ENCODE assay signal across 13 cellular contexts in genomic region chr5:135999396-136000139, GRCh38. TPM values are rescaled to one million over a fixed set of nuclear protein-coding genes. Genes with fewer than 3 reads are reported as not detected.
DNase-seq lines count a peak whose midpoint lies in the region; FAIRE-seq and TF ChIP-seq lines count a peak whose summit lies in the region.
"Had no signal": no experiment of that assay in that cellular context is flagged by ENCODE, and none has a peak within 500 bp of the region (broad histone marks: within the 10 kb centered on the region; RNA-seq: fewer than 3 reads in every experiment).

No MANE protein-coding gene starts in this region.

- no peak overlapping the region for H3K9ac ChIP-seq in mesenchymal stem cell (ENCODE audit: low read length)

- intact Hi-C loops in CD14-positive monocyte (cut with micrococcal nuclease) (loop anchor here in 1 of 2 donors (5.0 kb wide), 1 partner anchor 33 kb away; no protein-coding TSS in a partner anchor), lower leg skin (cut with DNase I; ENCODE audit: low total_unique reads) (no loop called here)
- intact Hi-C loops in activated CD4-positive, alpha-beta memory T cell treated with anti-CD3 and anti-CD28 coated beads for 36 hours (cut with micrococcal nuclease), result no loop called here

- 23% methylated on average over 6 of the region's 8 CpGs for WGBS in mesenchymal stem cell
- WGBS in lower leg skin, 2 donors, result 75 to 82% methylated on average over 8 of the region's 8 CpGs

- no peak for FAIRE-seq in bronchial epithelial cell (lab: Jason Lieb, UNC)

- no peak overlapping the region for H3K23ac ChIP-seq in mesenchymal stem cell (ENCODE audit: low read length in 2 of 2)

- no peak overlapping the region for H2BK5ac ChIP-seq in mesenchymal stem cell (ENCODE audit: low read depth, low read length, poor library complexity, severe bottlenecking)

- H2AFZ ChIP-seq in mesenchymal stem cell (ENCODE audit: low read depth, low read length), result no peak overlapping the region

- H3K36me3 ChIP-seq in bronchial epithelial cell (ENCODE audit: control insufficient read depth, insufficient read depth, low read length), result no peaks in the 10 kb centered on the region
- H3K36me3 ChIP-seq in mesenchymal stem cell (ENCODE audit: control insufficient read depth in 1 of 2, insufficient read depth in 2 of 2, low read depth in 1 of 2, low read length in 2 of 2), result no peaks in the 10 kb centered on the region
- H3K36me3 ChIP-seq: HAP-1 had no signal

- H3K27me3 Mint-ChIP-seq in CD14-positive monocyte (ENCODE audit: low read depth in 3 of 3), result peaks cover 3 to 16% (median 6%) of the 10 kb centered on the region in 3 donors
- no peaks in the 10 kb centered on the region for H3K27me3 Mint-ChIP-seq in activated CD4-positive, alpha-beta memory T cell treated with anti-CD3 and anti-CD28 coated beads for 36 hours
- H3K27me3 Mint-ChIP-seq: activated CD4-positive, alpha-beta T cell treated with anti-CD3 and anti-CD28 coated beads, Interleukin-2, amount 10 ng/mL, durations not matched to agents 7 days and 5 days had no signal

- TF ChIP-seq POLR2A in erythroblast (IDR thresholded peaks at IDR 0.05; ENCODE audit: low read length) (no peak), lower leg skin (IDR thresholded peaks at IDR 0.05) (no peak)

- peak overlapping the region; percentile 93 to 97 (median 96) for H3K27ac Mint-ChIP-seq in CD14-positive monocyte
- no peak overlapping the region for H3K27ac Mint-ChIP-seq in activated CD4-positive, alpha-beta memory T cell treated with anti-CD3 and anti-CD28 coated beads for 36 hours
- H3K27ac Mint-ChIP-seq: activated CD4-positive, alpha-beta T cell treated with anti-CD3 and anti-CD28 coated beads, Interleukin-2, amount 10 ng/mL, durations not matched to agents 7 days and 5 days; activated naive CD8-positive, alpha-beta T cell had no signal

- peak overlapping the region; percentile 56 to 78 for H2BK12ac ChIP-seq in mesenchymal stem cell (ENCODE audit: low read length in 2 of 2)

- H3K27me3 ChIP-seq in bronchial epithelial cell (ENCODE audit: control insufficient read depth, insufficient read depth, low read length), result no peaks in the 10 kb centered on the region
- no peaks in the 10 kb centered on the region for H3K27me3 ChIP-seq in mesenchymal stem cell (ENCODE audit: control insufficient read depth in 1 of 2, insufficient read depth in 1 of 2, low read length in 2 of 2)

- peaks cover 0 to 3% of the 10 kb centered on the region in 2 donors for H3K36me3 Mint-ChIP-seq in CD14-positive monocyte
- H3K36me3 Mint-ChIP-seq in activated CD4-positive, alpha-beta memory T cell treated with anti-CD3 and anti-CD28 coated beads for 36 hours, result no peaks in the 10 kb centered on the region
- H3K36me3 Mint-ChIP-seq: activated naive CD8-positive, alpha-beta T cell; CD4-positive, alpha-beta memory T cell had no signal

- H2BK15ac ChIP-seq in mesenchymal stem cell (ENCODE audit: low read depth, poor library complexity, severe bottlenecking), result no peak overlapping the region

- POLR2A ChIA-PET in activated CD4-positive, alpha-beta memory T cell treated with anti-CD3 and anti-CD28 coated beads for 36 hours (lab: Charles Lee), result no interaction called here

- no peak overlapping the region for H3K27ac ChIP-seq in mesenchymal stem cell (ENCODE audit: low read length, poor library complexity, severe bottlenecking)

- H3K4me2 ChIP-seq in mesenchymal stem cell (ENCODE audit: low read length, poor library complexity, severe bottlenecking), result no peak overlapping the region

- no peak for TF ChIP-seq CTCF in CD14-positive monocyte (IDR thresholded peaks at IDR 0.05)
- TF ChIP-seq CTCF in bronchial epithelial cell (IDR thresholded peaks at IDR 0.05; ENCODE audit: insufficient read depth, low read length, severe bottlenecking), result no peak
- TF ChIP-seq CTCF in lower leg skin (IDR thresholded peaks at IDR 0.05), result no peak

- H3K4me1 ChIP-seq in mesenchymal stem cell (ENCODE audit: control insufficient read depth, insufficient read depth, low read depth, low read length), result peaks cover 14% of the 10 kb centered on the region
- H3K4me1 ChIP-seq: HAP-1 had no signal

- H3K4me1 Mint-ChIP-seq in CD14-positive monocyte, result peaks cover 61% of the 10 kb centered on the region
- no peaks in the 10 kb centered on the region for H3K4me1 Mint-ChIP-seq in activated CD4-positive, alpha-beta memory T cell treated with anti-CD3 and anti-CD28 coated beads for 36 hours (ENCODE audit: low read depth)
- H3K4me1 Mint-ChIP-seq: activated CD4-positive, alpha-beta T cell treated with anti-CD3 and anti-CD28 coated beads, Interleukin-2, amount 10 ng/mL, durations not matched to agents 7 days and 5 days; CD4-positive, alpha-beta memory T cell had no signal

- DNase-seq in CD14-positive monocyte (ENCODE audit: low spot score) (peak; percentile 84), NOMO-1 treated with DMSO at 0.1 percent for 48 hours (lab: John Stamatoyannopoulos, UW; ENCODE audit: unreplicated experiment) (peak; percentile 81), bronchial epithelial cell (ENCODE audit: low read depth) (peak; percentile 85), mesenchymal stem cell (peak; percentile 92), NCI-H1417 (lab: John Stamatoyannopoulos, UW) (no peak), erythroblast (lab: John Stamatoyannopoulos, UW) (no peak), lower leg skin (ENCODE audit: low spot score in 2 of 2) (no peak)
- DNase-seq in activated CD4-positive, alpha-beta memory T cell treated with anti-CD3 and anti-CD28 coated beads for 36 hours, result no peak
- DNase-seq: activated CD4-positive, alpha-beta T cell treated with anti-CD3 and anti-CD28 coated beads, Interleukin-2, amount 10 ng/mL, durations not matched to agents 7 days and 5 days; CD4-positive, alpha-beta memory T cell had no signal

- no peak overlapping the region for H3K14ac ChIP-seq in mesenchymal stem cell (ENCODE audit: low read length in 2 of 2)

- peak overlapping the region; percentile 85 for H2BK120ac ChIP-seq in mesenchymal stem cell (ENCODE audit: low read depth, low read length)

- CTCF ChIA-PET in activated CD4-positive, alpha-beta memory T cell treated with anti-CD3 and anti-CD28 coated beads for 36 hours (lab: Charles Lee), result no interaction called here

- peak overlapping the region in 1 of 2 donors; percentile 60 for H3K4me3 Mint-ChIP-seq in CD14-positive monocyte
- H3K4me3 Mint-ChIP-seq in activated CD4-positive, alpha-beta memory T cell treated with anti-CD3 and anti-CD28 coated beads for 36 hours, result no peak overlapping the region
- H3K4me3 Mint-ChIP-seq: activated CD4-positive, alpha-beta T cell treated with anti-CD3 and anti-CD28 coated beads, Interleukin-2, amount 10 ng/mL, durations not matched to agents 7 days and 5 days; activated naive CD8-positive, alpha-beta T cell; CD4-positive, alpha-beta memory T cell had no signal

- H3K9me3 ChIP-seq in mesenchymal stem cell (ENCODE audit: control insufficient read depth, low read length), result no peaks in the 10 kb centered on the region
- H3K9me3 ChIP-seq: HAP-1 had no signal

- H2AK5ac ChIP-seq in mesenchymal stem cell (ENCODE audit: low read length, severe bottlenecking), result no peak overlapping the region

- peak overlapping the region; percentile 87 to 88 for H3K18ac ChIP-seq in mesenchymal stem cell (ENCODE audit: low read depth in 1 of 2, low read length in 2 of 2)

- no peaks in the 10 kb centered on the region for H3K79me1 ChIP-seq in mesenchymal stem cell (replicated peaks; ENCODE audit: low read length, poor library complexity, severe bottlenecking)

- peak overlapping the region; percentile 71 for H4K8ac ChIP-seq in mesenchymal stem cell (ENCODE audit: low read length)

- peak overlapping the region in 1 of 2 experiments; percentile 59 for H3K4ac ChIP-seq in mesenchymal stem cell (ENCODE audit: low read depth in 1 of 2, low read length in 2 of 2)

- H3K9me3 Mint-ChIP-seq in CD14-positive monocyte, result no peaks in the 10 kb centered on the region
- no peaks in the 10 kb centered on the region for H3K9me3 Mint-ChIP-seq in activated CD4-positive, alpha-beta memory T cell treated with anti-CD3 and anti-CD28 coated beads for 36 hours
- H3K9me3 Mint-ChIP-seq: activated CD4-positive, alpha-beta T cell treated with anti-CD3 and anti-CD28 coated beads, Interleukin-2, amount 10 ng/mL, durations not matched to agents 7 days and 5 days had no signal

- H4K91ac ChIP-seq in mesenchymal stem cell (ENCODE audit: low read length), result peak overlapping the region; percentile 74

- H3K4me3 ChIP-seq in bronchial epithelial cell (ENCODE audit: low read depth, low read length), result no peak overlapping the region
- H3K4me3 ChIP-seq in mesenchymal stem cell (ENCODE audit: insufficient read depth in 1 of 2, low read depth in 1 of 2, low read length in 2 of 2), result no peak overlapping the region
- H3K4me3 ChIP-seq in lower leg skin (ENCODE audit: low read depth, poor library complexity, severe bottlenecking), result no peak overlapping the region
- H3K4me3 ChIP-seq: HAP-1 had no signal

RNA-seq across cellular contexts. Expression of gene TGFBI, which starts 29.2 kb away (rescaled TPM):
- polyA plus RNA-seq in CD14-positive monocyte, result 100 to 1,000 TPM; 480 to 653 TPM
- total RNA-seq in bronchial epithelial cell, result 211 and 218 TPM in 2 replicates
- 1,930 TPM for polyA plus RNA-seq in mesenchymal stem cell (2013, experiment 1 of 2)
- 1,910 TPM for polyA plus RNA-seq in mesenchymal stem cell (2013, experiment 2 of 2)
- total RNA-seq in activated CD4-positive, alpha-beta memory T cell treated with anti-CD3 and anti-CD28 coated beads for 36 hours, result under 1 TPM; 0.58 to 0.97 TPM
- total RNA-seq in lower leg skin, result 100 to 1,000 TPM; 312 to 829 (median 484) TPM

RNA-seq across cellular contexts. Expression of gene LECT2, which starts 44.8 kb away (rescaled TPM):
- not detected for polyA plus RNA-seq in CD14-positive monocyte
- total RNA-seq in bronchial epithelial cell (not detected in 2 replicates), lower leg skin (not detected)
- polyA plus RNA-seq in mesenchymal stem cell (2013, experiment 1 of 2), result not detected
- polyA plus RNA-seq in mesenchymal stem cell (2013, experiment 2 of 2), result 0.08 TPM
- total RNA-seq in activated CD4-positive, alpha-beta memory T cell treated with anti-CD3 and anti-CD28 coated beads for 36 hours, result not detected
- total RNA-seq: activated CD4-positive, alpha-beta T cell treated with anti-CD3 and anti-CD28 coated beads, Interleukin-2, amount 10 ng/mL, durations not matched to agents 7 days and 5 days; CD4-positive, alpha-beta memory T cell had no signal
- polyA plus RNA-seq: CD4-positive, alpha-beta memory T cell; esophagus had no signal

Comparison
In these comparisons a context has a peak if more than half of its experiments do, and no peak if none do; other contexts are left out.
1. DNase-seq: peak in CD14-positive monocyte (single experiment), NOMO-1 treated with DMSO at 0.1 percent for 48 hours (single experiment), bronchial epithelial cell (single experiment) and mesenchymal stem cell (single experiment); none in NCI-H1417 (0 of 3), activated CD4-positive, alpha-beta memory T cell treated with anti-CD3 and anti-CD28 coated beads for 36 hours (single experiment), erythroblast (0 of 2) and lower leg skin (0 of 2).
2. RNA of gene TGFBI, which starts 29.2 kb away (total RNA-seq): 312 to 829 TPM in lower leg skin and 211 to 218 TPM in bronchial epithelial cell; 0.58 to 0.97 TPM in activated CD4-positive, alpha-beta memory T cell treated with anti-CD3 and anti-CD28 coated beads for 36 hours; every median in the first group is over 100 times any median in the second.